Comparison of ENCODE assay signal across 13 cellular contexts in the genomic region with DNA sequence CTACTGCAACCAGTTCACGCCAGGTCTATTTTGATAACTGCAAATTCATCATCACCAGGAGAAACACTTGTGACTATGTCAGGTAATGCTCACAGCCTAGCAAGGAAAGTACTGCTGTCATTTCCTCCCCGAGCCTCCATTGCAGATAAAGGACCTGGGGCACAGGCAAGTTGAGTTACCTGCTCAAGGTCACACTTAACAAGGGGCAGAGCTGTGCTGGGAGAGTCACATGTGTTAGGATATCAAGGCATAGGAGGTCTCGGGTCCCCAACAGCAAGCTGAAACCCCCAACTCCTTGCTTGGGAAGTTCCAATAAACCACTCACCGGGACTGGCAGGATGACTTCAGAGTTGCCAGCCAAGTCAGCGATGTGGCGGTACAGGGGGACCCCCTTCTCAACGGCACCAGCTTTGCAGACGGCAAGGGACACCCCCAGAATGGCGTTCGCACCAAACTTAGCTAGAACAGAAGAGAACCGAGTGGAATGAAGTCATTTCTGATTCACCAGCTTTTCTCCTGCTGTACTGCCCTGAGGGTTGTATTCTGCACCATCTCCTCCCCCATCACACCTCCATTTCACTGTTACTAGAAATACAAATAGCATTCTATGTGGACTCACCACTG. TPM values are rescaled to one million over a fixed set of nuclear protein-coding genes. Genes with fewer than 3 reads are reported as not detected.
DNase-seq lines count a peak whose midpoint lies in the region; ATAC-seq and TF ChIP-seq lines count a peak whose summit lies in the region.
"Had no signal": no experiment of that assay in that cellular context is flagged by ENCODE, and none has a peak within 500 bp of the region (broad histone marks: within the 10 kb centered on the region; RNA-seq: fewer than 3 reads in every experiment).

No MANE protein-coding gene starts in this region.

- peaks cover 32% of the 10 kb centered on the region for H3K4me1 ChIP-seq in osteoblast (ENCODE audit: insufficient read depth, low read length)

- peaks cover 100% of the 10 kb centered on the region for H3K36me3 Mint-ChIP-seq in activated T-helper 17 cell treated with anti-CD3 and anti-CD28 coated beads, Interleukin-2, amount 50 U/mL, for 72 hours (ENCODE audit: low read depth)

- H3K9me3 Mint-ChIP-seq in activated T-helper 17 cell treated with anti-CD3 and anti-CD28 coated beads, Interleukin-2, amount 50 U/mL, for 72 hours = no peaks in the 10 kb centered on the region

- peak overlapping the region; percentile 85 for H3K27ac Mint-ChIP-seq in activated T-helper 17 cell treated with anti-CD3 and anti-CD28 coated beads, Interleukin-2, amount 50 U/mL, for 72 hours

- H3K4me3 ChIP-seq in osteoblast (ENCODE audit: insufficient read depth, low read length) = no peak overlapping the region
- H3K4me3 ChIP-seq: skin epidermis had no signal

- H3K27ac ChIP-seq in osteoblast (ENCODE audit: low read depth, low read length) = no peak overlapping the region
- H3K27ac ChIP-seq: brain microvascular endothelial cell, skin epidermis had no signal

- H2AFZ ChIP-seq in osteoblast (ENCODE audit: low read length) = no peak overlapping the region

- peaks cover 77% of the 10 kb centered on the region for H3K79me2 ChIP-seq in osteoblast (ENCODE audit: insufficient read depth, low read length)

- TF ChIP-seq POLR2A in GM19193 (IDR thresholded peaks at IDR 0.05; ENCODE audit: extremely low read depth, insufficient read depth, insufficient read length) = peak; percentile 35

- peak; percentile 82 for DNase-seq in activated CD8-positive, alpha-beta memory T cell treated with anti-CD3 and anti-CD28 coated beads, Interleukin-2, amount 50 U/mL, for 48 hours
- no peak for DNase-seq in activated CD8-positive, alpha-beta memory T cell treated with anti-CD3 and anti-CD28 coated beads for 24 hours
- DNase-seq in osteoblast (ENCODE audit: insufficient read length, low spot score, missing footprints) = peak; percentile 14
- DNase-seq in HUDEP-2 (lab: John Stamatoyannopoulos, UW; ENCODE audit: unreplicated experiment in 76 of 76) = no peak
- no peak for DNase-seq in SHP77 (lab: John Stamatoyannopoulos, UW)
- DNase-seq: brain microvascular endothelial cell, Karpas-422, left colon, NCI-H2029 had no signal

- H3K27me3 ChIP-seq in osteoblast (ENCODE audit: insufficient read depth, low read length) = no peaks in the 10 kb centered on the region
- H3K27me3 ChIP-seq: brain microvascular endothelial cell had no signal

- H3K4me3 Mint-ChIP-seq in activated T-helper 17 cell treated with anti-CD3 and anti-CD28 coated beads, Interleukin-2, amount 50 U/mL, for 72 hours = peak overlapping the region; percentile 61

- H3K36me3 ChIP-seq in osteoblast (ENCODE audit: insufficient read depth, low read length) = peaks cover 99% of the 10 kb centered on the region

- TF ChIP-seq CTCF in osteoblast (IDR thresholded peaks at IDR 0.05; ENCODE audit: extremely low read depth, low read depth, low read length) = no peak

- H3K4me2 ChIP-seq in osteoblast (ENCODE audit: insufficient read depth, low read length) = no peak overlapping the region

- peaks cover 36% of the 10 kb centered on the region for H3K4me1 Mint-ChIP-seq in activated T-helper 17 cell treated with anti-CD3 and anti-CD28 coated beads, Interleukin-2, amount 50 U/mL, for 72 hours

- H3K9me3 ChIP-seq in osteoblast (ENCODE audit: low read depth, low read length) = no peaks in the 10 kb centered on the region

- H4K20me1 ChIP-seq in osteoblast (ENCODE audit: insufficient read depth, low read length) = peaks cover 73% of the 10 kb centered on the region

- peak; percentile 80 for ATAC-seq in activated T-helper 17 cell treated with anti-CD3 and anti-CD28 coated beads, Interleukin-2, amount 50 U/mL, for 72 hours (replicated peaks)
- no peak for ATAC-seq in GM21737 (IDR thresholded peaks at IDR 0.05; ENCODE audit: unreplicated experiment)
- ATAC-seq: left colon had no signal

- no peaks in the 10 kb centered on the region for H3K27me3 Mint-ChIP-seq in activated T-helper 17 cell treated with anti-CD3 and anti-CD28 coated beads, Interleukin-2, amount 50 U/mL, for 72 hours

RNA-seq across cellular contexts. Expression of gene ENO1, which starts 11.6 kb away (rescaled TPM):
- 1,000 to 10,000 TPM; 3,460 to 3,623 TPM for total RNA-seq in activated T-helper 17 cell treated with anti-CD3 and anti-CD28 coated beads, Interleukin-2, amount 50 U/mL, for 72 hours
- total RNA-seq in osteoblast = 1,079 and 1,591 TPM in 2 replicates

RNA-seq across cellular contexts. Expression of gene RERE, which starts 49.5 kb away (rescaled TPM):
- 10 to 100 TPM; 48.0 to 50.5 TPM for total RNA-seq in activated T-helper 17 cell treated with anti-CD3 and anti-CD28 coated beads, Interleukin-2, amount 50 U/mL, for 72 hours
- total RNA-seq in osteoblast = 53.0 and 55.0 TPM in 2 replicates

Comparison
In these comparisons a context has a peak if more than half of its experiments do, and no peak if none do; other contexts are left out.
1. DNase-seq: peak in activated CD8-positive, alpha-beta memory T cell treated with anti-CD3 and anti-CD28 coated beads, Interleukin-2, amount 50 U/mL, for 48 hours (single experiment) and osteoblast (single experiment); none in activated CD8-positive, alpha-beta memory T cell treated with anti-CD3 and anti-CD28 coated beads for 24 hours (single experiment), HUDEP-2 (0 of 76) and SHP77 (0 of 2).